ENCODE assay signal across 1 cellular context in the genomic region with DNA sequence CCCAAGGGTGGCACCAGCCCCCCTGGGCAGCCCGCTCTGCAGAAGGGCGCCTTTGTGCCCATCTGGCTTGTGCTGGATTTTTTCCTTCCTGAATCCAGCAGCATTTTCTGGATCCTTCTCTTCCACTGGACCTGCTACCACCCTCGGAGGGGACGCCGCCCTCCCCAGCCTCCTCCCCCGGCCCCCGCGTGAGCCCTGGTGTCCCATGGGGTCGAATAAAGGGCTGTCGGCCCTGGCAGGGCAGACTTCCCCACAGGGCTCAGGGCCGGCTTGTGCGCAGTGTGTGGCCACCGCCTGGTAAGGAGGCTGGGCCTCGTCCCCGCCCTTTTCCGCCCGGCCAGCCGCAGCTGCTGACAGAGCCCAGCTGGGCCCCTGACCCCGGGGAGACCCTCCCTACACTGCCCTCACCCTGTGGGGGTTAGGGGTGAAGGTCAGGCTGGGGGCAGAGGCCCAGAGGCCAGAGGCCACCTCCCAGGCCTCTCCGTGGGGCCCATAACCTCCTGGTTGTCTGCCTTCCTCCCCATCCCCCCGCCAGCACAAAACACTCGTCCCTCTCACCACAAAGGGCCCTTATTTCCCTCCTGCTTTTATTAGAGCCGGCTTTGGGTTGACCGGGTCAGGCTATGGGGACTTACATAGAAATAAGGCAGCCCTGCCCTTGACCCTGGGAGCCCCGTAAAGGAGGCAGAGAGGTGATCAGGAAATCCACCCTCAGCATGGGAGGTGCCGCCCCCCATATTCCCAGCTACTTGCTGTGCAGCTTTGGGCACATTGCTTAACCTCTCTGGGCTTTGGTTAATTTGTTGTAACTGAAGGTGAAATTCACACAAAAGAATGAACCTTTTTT.
TF ChIP-seq lines count a peak whose summit lies in the region.

No MANE protein-coding gene starts in this region.

TF ChIP-seq in HepG2, 621 proteins besides CTCF, POLR2A, EP300 and RAD21 (continued from another document and continues in another):
- TF ChIP-seq, protein P1, sequence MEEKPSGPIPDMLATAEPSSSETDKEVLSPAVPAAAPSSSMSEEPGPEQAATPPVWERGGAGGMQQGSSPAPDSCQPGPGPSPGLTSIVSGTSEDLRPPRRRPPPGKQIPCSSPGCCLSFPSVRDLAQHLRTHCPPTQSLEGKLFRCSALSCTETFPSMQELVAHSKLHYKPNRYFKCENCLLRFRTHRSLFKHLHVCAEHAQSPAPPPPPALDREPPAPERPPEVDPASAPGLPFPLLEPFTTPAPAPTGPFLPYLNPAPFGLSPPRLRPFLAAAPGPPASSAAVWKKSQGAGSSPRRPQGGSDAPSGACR (CRISPR knock-in tag; IDR thresholded peaks at IDR 0.05) = peak; percentile 100
- peak; percentile 94 for TF ChIP-seq ZBTB42 (CRISPR knock-in tag; IDR thresholded peaks at IDR 0.05)
- peak; percentile 99 for TF ChIP-seq ZMAT3 (CRISPR knock-in tag; conservative IDR thresholded peaks at IDR 0.05)
- TF ChIP-seq, protein P2, sequence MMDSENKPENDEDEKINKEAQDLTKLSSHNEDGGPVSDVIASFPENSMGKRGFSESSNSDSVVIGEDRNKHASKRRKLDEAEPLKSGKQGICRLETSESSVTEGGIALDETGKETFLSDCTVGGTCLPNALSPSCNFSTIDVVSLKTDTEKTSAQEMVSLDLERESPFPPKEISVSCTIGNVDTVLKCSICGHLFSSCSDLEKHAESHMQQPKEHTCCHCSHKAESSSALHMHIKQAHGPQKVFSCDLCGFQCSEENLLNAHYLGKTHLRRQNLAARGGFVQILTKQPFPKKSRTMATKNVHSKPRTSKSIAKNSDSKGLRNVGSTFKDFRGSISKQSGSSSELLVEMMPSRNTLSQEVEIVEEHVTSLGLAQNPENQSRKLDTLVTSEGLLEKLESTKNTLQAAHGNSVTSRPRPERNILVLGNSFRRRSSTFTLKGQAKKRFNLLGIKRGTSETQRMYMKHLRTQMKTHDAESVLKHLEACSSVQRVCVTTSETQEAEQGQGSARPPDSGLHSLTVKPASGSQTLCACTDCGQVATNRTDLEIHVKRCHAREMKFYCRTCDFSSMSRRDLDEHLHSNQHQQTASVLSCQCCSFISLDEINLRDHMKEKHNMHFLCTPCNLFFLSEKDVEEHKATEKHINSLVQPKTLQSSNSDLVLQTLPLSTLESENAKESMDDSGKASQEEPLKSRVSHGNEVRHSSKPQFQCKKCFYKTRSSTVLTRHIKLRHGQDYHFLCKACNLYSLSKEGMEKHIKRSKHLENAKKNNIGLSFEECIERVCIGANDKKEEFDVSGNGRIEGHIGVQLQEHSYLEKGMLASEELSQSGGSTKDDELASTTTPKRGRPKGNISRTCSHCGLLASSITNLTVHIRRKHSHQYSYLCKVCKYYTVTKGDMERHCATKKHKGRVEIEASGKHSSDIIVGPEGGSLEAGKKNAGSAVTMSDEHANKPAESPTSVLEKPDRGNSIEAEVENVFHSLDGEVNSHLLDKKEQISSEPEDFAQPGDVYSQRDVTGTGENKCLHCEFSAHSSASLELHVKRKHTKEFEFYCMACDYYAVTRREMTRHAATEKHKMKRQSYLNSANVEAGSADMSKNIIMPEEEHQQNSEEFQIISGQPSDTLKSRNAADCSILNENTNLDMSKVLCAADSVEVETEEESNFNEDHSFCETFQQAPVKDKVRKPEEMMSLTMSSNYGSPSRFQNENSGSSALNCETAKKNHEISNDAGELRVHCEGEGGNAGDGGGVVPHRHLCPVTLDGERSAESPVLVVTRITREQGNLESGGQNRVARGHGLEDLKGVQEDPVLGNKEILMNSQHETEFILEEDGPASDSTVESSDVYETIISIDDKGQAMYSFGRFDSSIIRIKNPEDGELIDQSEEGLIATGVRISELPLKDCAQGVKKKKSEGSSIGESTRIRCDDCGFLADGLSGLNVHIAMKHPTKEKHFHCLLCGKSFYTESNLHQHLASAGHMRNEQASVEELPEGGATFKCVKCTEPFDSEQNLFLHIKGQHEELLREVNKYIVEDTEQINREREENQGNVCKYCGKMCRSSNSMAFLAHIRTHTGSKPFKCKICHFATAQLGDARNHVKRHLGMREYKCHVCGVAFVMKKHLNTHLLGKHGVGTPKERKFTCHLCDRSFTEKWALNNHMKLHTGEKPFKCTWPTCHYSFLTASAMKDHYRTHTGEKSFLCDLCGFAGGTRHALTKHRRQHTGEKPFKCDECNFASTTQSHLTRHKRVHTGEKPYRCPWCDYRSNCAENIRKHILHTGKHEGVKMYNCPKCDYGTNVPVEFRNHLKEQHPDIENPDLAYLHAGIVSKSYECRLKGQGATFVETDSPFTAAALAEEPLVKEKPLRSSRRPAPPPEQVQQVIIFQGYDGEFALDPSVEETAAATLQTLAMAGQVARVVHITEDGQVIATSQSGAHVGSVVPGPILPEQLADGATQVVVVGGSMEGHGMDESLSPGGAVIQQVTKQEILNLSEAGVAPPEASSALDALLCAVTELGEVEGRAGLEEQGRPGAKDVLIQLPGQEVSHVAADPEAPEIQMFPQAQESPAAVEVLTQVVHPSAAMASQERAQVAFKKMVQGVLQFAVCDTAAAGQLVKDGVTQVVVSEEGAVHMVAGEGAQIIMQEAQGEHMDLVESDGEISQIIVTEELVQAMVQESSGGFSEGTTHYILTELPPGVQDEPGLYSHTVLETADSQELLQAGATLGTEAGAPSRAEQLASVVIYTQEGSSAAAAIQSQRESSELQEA (CRISPR knock-in tag; IDR thresholded peaks at IDR 0.05; ENCODE audit: not compliant biosample characterization) = peak; percentile 90
- 0 out of 2 replicates have a peak, but pooled peaks have one; percentile 74 for TF ChIP-seq ZNF589 (CRISPR knock-in tag; conservative IDR thresholded peaks at IDR 0.05)
- TF ChIP-seq, protein P3, sequence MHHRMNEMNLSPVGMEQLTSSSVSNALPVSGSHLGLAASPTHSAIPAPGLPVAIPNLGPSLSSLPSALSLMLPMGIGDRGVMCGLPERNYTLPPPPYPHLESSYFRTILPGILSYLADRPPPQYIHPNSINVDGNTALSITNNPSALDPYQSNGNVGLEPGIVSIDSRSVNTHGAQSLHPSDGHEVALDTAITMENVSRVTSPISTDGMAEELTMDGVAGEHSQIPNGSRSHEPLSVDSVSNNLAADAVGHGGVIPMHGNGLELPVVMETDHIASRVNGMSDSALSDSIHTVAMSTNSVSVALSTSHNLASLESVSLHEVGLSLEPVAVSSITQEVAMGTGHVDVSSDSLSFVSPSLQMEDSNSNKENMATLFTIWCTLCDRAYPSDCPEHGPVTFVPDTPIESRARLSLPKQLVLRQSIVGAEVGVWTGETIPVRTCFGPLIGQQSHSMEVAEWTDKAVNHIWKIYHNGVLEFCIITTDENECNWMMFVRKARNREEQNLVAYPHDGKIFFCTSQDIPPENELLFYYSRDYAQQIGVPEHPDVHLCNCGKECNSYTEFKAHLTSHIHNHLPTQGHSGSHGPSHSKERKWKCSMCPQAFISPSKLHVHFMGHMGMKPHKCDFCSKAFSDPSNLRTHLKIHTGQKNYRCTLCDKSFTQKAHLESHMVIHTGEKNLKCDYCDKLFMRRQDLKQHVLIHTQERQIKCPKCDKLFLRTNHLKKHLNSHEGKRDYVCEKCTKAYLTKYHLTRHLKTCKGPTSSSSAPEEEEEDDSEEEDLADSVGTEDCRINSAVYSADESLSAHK (CRISPR knock-in tag; IDR thresholded peaks at IDR 0.05; ENCODE audit: borderline replicate concordance) = no peak
- peak; percentile 76; the same call in 1 of the 2 replicates for TF ChIP-seq ZNF616 (CRISPR knock-in tag; IDR thresholded peaks at IDR 0.05; ENCODE audit: low read depth)
- no peak for TF ChIP-seq RFX1 (IDR thresholded peaks at IDR 0.05)
- TF ChIP-seq, protein P4, sequence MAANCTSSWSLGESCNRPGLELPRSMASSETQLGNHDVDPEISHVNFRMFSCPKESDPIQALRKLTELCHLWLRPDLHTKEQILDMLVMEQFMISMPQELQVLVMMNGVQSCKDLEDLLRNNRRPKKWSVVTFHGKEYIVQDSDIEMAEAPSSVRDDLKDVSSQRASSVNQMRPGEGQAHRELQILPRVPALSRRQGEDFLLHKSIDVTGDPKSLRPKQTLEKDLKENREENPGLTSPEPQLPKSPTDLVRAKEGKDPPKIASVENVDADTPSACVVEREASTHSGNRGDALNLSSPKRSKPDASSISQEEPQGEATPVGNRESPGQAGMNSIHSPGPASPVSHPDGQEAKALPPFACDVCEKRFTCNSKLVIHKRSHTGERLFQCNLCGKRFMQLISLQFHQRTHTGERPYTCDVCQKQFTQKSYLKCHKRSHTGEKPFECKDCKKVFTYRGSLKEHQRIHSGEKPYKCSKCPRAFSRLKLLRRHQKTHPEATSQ (CRISPR knock-in tag; IDR thresholded peaks at IDR 0.05; ENCODE audit: borderline replicate concordance) = peak; percentile 98; the same call in 1 of the 2 replicates
- peak; percentile 93; the same call in 1 of the 2 replicates for TF ChIP-seq SALL2 (CRISPR knock-in tag; IDR thresholded peaks at IDR 0.05)
- TF ChIP-seq, protein P5, sequence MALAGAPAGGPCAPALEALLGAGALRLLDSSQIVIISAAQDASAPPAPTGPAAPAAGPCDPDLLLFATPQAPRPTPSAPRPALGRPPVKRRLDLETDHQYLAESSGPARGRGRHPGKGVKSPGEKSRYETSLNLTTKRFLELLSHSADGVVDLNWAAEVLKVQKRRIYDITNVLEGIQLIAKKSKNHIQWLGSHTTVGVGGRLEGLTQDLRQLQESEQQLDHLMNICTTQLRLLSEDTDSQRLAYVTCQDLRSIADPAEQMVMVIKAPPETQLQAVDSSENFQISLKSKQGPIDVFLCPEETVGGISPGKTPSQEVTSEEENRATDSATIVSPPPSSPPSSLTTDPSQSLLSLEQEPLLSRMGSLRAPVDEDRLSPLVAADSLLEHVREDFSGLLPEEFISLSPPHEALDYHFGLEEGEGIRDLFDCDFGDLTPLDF (CRISPR knock-in tag; IDR thresholded peaks at IDR 0.05) = peak; percentile 71; the same call in 1 of the 2 replicates
- TF ChIP-seq SOX13 (IDR thresholded peaks at IDR 0.05) = peak; percentile 87; the same call in 1 of the 2 replicates
- peak; percentile 82 to 98; a peak in 3 of 4 replicates for TF ChIP-seq SOX13 (CRISPR knock-in tag; conservative IDR thresholded peaks at IDR 0.05 in 1 of 2, IDR thresholded peaks at IDR 0.05 in 1 of 2)
- TF ChIP-seq, protein P6, sequence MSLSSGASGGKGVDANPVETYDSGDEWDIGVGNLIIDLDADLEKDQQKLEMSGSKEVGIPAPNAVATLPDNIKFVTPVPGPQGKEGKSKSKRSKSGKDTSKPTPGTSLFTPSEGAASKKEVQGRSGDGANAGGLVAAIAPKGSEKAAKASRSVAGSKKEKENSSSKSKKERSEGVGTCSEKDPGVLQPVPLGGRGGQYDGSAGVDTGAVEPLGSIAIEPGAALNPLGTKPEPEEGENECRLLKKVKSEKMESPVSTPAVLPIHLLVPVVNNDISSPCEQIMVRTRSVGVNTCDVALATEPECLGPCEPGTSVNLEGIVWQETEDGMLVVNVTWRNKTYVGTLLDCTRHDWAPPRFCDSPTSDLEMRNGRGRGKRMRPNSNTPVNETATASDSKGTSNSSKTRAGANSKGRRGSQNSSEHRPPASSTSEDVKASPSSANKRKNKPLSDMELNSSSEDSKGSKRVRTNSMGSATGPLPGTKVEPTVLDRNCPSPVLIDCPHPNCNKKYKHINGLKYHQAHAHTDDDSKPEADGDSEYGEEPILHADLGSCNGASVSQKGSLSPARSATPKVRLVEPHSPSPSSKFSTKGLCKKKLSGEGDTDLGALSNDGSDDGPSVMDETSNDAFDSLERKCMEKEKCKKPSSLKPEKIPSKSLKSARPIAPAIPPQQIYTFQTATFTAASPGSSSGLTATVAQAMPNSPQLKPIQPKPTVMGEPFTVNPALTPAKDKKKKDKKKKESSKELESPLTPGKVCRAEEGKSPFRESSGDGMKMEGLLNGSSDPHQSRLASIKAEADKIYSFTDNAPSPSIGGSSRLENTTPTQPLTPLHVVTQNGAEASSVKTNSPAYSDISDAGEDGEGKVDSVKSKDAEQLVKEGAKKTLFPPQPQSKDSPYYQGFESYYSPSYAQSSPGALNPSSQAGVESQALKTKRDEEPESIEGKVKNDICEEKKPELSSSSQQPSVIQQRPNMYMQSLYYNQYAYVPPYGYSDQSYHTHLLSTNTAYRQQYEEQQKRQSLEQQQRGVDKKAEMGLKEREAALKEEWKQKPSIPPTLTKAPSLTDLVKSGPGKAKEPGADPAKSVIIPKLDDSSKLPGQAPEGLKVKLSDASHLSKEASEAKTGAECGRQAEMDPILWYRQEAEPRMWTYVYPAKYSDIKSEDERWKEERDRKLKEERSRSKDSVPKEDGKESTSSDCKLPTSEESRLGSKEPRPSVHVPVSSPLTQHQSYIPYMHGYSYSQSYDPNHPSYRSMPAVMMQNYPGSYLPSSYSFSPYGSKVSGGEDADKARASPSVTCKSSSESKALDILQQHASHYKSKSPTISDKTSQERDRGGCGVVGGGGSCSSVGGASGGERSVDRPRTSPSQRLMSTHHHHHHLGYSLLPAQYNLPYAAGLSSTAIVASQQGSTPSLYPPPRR (CRISPR knock-in tag; IDR thresholded peaks at IDR 0.05; ENCODE audit: borderline replicate concordance) = peak; percentile 100
- peak; percentile 92 for TF ChIP-seq ZEB1 (IDR thresholded peaks at IDR 0.05; ENCODE audit: insufficient replicate concordance, low read depth)
- no peak for TF ChIP-seq ZNF530 (CRISPR knock-in tag; IDR thresholded peaks at IDR 0.05; ENCODE audit: low read depth)
- TF ChIP-seq, protein P7, sequence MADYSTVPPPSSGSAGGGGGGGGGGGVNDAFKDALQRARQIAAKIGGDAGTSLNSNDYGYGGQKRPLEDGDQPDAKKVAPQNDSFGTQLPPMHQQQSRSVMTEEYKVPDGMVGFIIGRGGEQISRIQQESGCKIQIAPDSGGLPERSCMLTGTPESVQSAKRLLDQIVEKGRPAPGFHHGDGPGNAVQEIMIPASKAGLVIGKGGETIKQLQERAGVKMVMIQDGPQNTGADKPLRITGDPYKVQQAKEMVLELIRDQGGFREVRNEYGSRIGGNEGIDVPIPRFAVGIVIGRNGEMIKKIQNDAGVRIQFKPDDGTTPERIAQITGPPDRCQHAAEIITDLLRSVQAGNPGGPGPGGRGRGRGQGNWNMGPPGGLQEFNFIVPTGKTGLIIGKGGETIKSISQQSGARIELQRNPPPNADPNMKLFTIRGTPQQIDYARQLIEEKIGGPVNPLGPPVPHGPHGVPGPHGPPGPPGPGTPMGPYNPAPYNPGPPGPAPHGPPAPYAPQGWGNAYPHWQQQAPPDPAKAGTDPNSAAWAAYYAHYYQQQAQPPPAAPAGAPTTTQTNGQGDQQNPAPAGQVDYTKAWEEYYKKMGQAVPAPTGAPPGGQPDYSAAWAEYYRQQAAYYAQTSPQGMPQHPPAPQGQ (CRISPR knock-in tag; IDR thresholded peaks at IDR 0.05; ENCODE audit: borderline replicate concordance) = peak; percentile 90; the same call in 1 of the 2 replicates
- peak; percentile 84 for TF ChIP-seq ZKSCAN8 (CRISPR knock-in tag; IDR thresholded peaks at IDR 0.05; ENCODE audit: borderline replicate concordance)
- no peak for TF ChIP-seq ZNF3 (CRISPR knock-in tag; IDR thresholded peaks at IDR 0.05)
- TF ChIP-seq TBX3 (IDR thresholded peaks at IDR 0.05; ENCODE audit: borderline replicate concordance) = peak; percentile 60; the same call in 1 of the 2 replicates
- peak; percentile 97 for TF ChIP-seq GFI1 (CRISPR knock-in tag; IDR thresholded peaks at IDR 0.05; ENCODE audit: borderline replicate concordance)
- peak; percentile 99 for TF ChIP-seq ZMYM2 (CRISPR knock-in tag; IDR thresholded peaks at IDR 0.05)
- TF ChIP-seq, protein P8, sequence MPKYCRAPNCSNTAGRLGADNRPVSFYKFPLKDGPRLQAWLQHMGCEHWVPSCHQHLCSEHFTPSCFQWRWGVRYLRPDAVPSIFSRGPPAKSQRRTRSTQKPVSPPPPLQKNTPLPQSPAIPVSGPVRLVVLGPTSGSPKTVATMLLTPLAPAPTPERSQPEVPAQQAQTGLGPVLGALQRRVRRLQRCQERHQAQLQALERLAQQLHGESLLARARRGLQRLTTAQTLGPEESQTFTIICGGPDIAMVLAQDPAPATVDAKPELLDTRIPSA (CRISPR knock-in tag; IDR thresholded peaks at IDR 0.05; ENCODE audit: borderline replicate concordance) = peak; percentile 86; the same call in 1 of the 2 replicates
- TF ChIP-seq PHF5A (CRISPR knock-in tag; IDR thresholded peaks at IDR 0.05; ENCODE audit: low read depth, unreplicated experiment) = peak; percentile 99
- TF ChIP-seq CBX5 (CRISPR knock-in tag; IDR thresholded peaks at IDR 0.05; ENCODE audit: borderline replicate concordance) = peak; percentile 86; the same call in 1 of the 2 replicates
